32 cellular contexts compared by ENCODE assay signal in the genomic region with DNA sequence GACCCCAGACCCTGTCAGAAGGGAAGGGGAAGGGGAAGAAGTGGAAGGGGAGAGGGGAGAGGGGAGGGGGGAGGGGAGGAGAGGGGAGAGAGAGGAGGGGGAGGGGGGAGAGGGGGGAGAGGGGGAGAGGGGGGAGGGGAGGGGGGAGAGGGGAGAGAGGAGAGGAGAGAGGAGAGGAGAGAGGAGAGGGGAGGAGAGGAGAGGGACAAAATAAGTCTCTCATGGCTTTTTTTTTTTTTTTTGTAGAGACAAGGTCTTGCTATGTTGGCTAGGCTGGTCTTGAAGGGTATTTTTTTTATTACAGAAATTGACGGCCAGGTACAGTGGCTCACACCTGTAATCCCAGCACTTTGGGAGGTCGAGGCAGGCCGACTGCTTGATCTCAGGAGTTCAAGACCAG.
"Had no signal": no experiment of that assay in that cellular context is flagged by ENCODE, and none has a peak within 500 bp of the region (broad histone marks: within the 10 kb centered on the region; RNA-seq: fewer than 3 reads in every experiment).

No MANE protein-coding gene starts in this region.

- H3K9me3 ChIP-seq: neutrophil, psoas muscle, spleen, suprapubic skin, testis, tibial artery, transverse colon, upper lobe of right lung, uterus had no signal

- H3K27me3 Mint-ChIP-seq: naive B cell; naive thymus-derived CD8-positive, alpha-beta T cell; natural killer cell treated with Interleukin-12 subunit alpha and Interleukin-12 subunit beta and Interleukin-15 and Interleukin-18, amount 100 ng/mL, for 72 hours; progenitor cell of endocrine pancreas; stimulated activated naive CD8-positive, alpha-beta T cell treated with anti-CD3 and anti-CD28 coated beads, Interleukin-15, amount 100 ng/mL, for 72 hours; type B pancreatic cell had no signal

- H3K4me3 Mint-ChIP-seq: naive B cell; naive thymus-derived CD8-positive, alpha-beta T cell; natural killer cell treated with Interleukin-12 subunit alpha and Interleukin-12 subunit beta and Interleukin-15 and Interleukin-18, amount 100 ng/mL, for 72 hours; nephron progenitor cell; neural crest cell; stimulated activated naive CD8-positive, alpha-beta T cell treated with anti-CD3 and anti-CD28 coated beads, Interleukin-15, amount 100 ng/mL, for 72 hours; type B pancreatic cell had no signal

- H3K9me3 Mint-ChIP-seq: naive B cell; naive thymus-derived CD8-positive, alpha-beta T cell; natural killer cell treated with Interleukin-12 subunit alpha and Interleukin-12 subunit beta and Interleukin-15 and Interleukin-18, amount 100 ng/mL, for 72 hours; nephron progenitor cell; neural crest cell; stimulated activated naive CD8-positive, alpha-beta T cell treated with anti-CD3 and anti-CD28 coated beads, Interleukin-15, amount 100 ng/mL, for 72 hours; type B pancreatic cell had no signal

- DNase-seq: naive B cell; naive thymus-derived CD8-positive, alpha-beta T cell; nephron progenitor cell; nucleus accumbens; posterior cingulate gyrus; psoas muscle; right cardiac atrium; spleen; stimulated activated CD4-positive, alpha-beta T cell treated with anti-CD3 and anti-CD28 coated beads, Interleukin-12 subunit alpha, Interleukin-12 subunit beta, amount 100 ng/mL, for 4 hours; stimulated activated CD4-positive, alpha-beta T cell treated with anti-CD3 and anti-CD28 coated beads, Interleukin-1b, Interleukin-23, amount 100 ng/mL, for 48 hours; stimulated activated CD4-positive, alpha-beta T cell treated with anti-CD3 and anti-CD28 coated beads, Interleukin-4, amount 100 ng/mL, for 1 hour; stimulated activated CD4-positive, alpha-beta T cell treated with anti-CD3 and anti-CD28 coated beads, Interleukin-4, amount 100 ng/mL, for 4 hours; stimulated activated CD8-positive, alpha-beta memory T cell treated with anti-CD3 and anti-CD28 coated beads, Interleukin-4, amount 100 ng/mL, for 48 hours; stimulated activated naive CD4-positive, alpha-beta T cell; stimulated activated naive CD8-positive, alpha-beta T cell treated with anti-CD3 and anti-CD28 coated beads, Interleukin-15, amount 100 ng/mL, for 72 hours; stimulated activated naive CD8-positive, alpha-beta T cell treated with anti-CD3 and anti-CD28 coated beads, Interleukin-15, Interleukin-2, amounts not matched to agents 100 U/mL and 50 U/mL, for 24 hours; substantia nigra; testis; tibial artery; transverse colon; upper lobe of right lung; uterus had no signal

- H3K4me3 ChIP-seq: psoas muscle, skin epidermis, smooth muscle cell, spleen, suprapubic skin, testis, tibial artery, transverse colon, upper lobe of right lung, uterus had no signal

- H3K4me2 ChIP-seq: smooth muscle cell had no signal

- H3K27ac ChIP-seq: neutrophil, parathyroid adenoma, psoas muscle, skin epidermis, spleen, suprapubic skin, testis, tibial artery, transverse colon, upper lobe of right lung, uterus had no signal

- H3K9ac ChIP-seq: parathyroid adenoma had no signal

- H3K4me1 Mint-ChIP-seq: nephron progenitor cell had no signal

- H2AFZ ChIP-seq: parathyroid adenoma had no signal

- H3K36me3 ChIP-seq: uterus had no signal

- ATAC-seq: naive thymus-derived CD8-positive, alpha-beta T cell; natural killer cell treated with Interleukin-12 subunit alpha and Interleukin-12 subunit beta and Interleukin-15 and Interleukin-18, amount 100 ng/mL, for 72 hours; psoas muscle; right cardiac atrium; sciatic nerve; stimulated activated naive CD8-positive, alpha-beta T cell treated with anti-CD3 and anti-CD28 coated beads, Interleukin-15, amount 100 ng/mL, for 72 hours; stimulated activated naive CD8-positive, alpha-beta T cell treated with anti-CD3 and anti-CD28 coated beads, Interleukin-15, Interleukin-2, amounts not matched to agents 100 U/mL and 50 U/mL, for 24 hours; upper lobe of right lung had no signal

- H3K27me3 ChIP-seq: neutrophil, spleen, suprapubic skin, testis, tibial artery, transverse colon, upper lobe of right lung, uterus had no signal

- H3K4me1 ChIP-seq: parathyroid adenoma, suprapubic skin, testis, tibial artery, upper lobe of right lung, uterus had no signal
